ENCODE assay signal across 15 cellular contexts in the genomic region with DNA sequence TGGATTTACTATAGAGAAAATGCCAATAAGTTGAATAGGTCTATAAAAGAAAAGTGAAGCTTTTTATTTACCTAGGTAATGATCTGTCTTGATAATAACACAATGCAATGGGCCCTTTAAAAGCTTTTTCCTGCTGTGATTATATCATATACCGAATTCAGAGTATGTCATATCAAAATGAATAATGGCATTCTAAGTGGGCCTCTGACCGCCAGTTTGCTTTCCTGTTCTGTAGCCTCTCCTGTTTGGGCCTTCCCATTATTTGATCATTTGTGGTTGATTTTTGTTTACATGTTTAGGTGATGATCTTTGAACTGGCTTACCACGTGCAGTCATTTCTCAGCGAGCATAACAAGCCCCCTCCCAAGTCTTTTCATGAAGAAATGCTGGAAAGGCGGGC. TPM values are rescaled to one million over a fixed set of nuclear protein-coding genes. Genes with fewer than 3 reads are reported as not detected.
"Had no signal": no experiment of that assay in that cellular context is flagged by ENCODE, and none has a peak within 500 bp of the region (broad histone marks: within the 10 kb centered on the region; RNA-seq: fewer than 3 reads in every experiment).

No MANE protein-coding gene starts in this region.

- H3K4me3 Mint-ChIP-seq: activated CD8-positive, alpha-beta T cell treated with anti-CD3 and anti-CD28 coated beads, Interleukin-2, amount 10 ng/mL, durations not matched to agents 7 days and 5 days; activated naive CD4-positive, alpha-beta T cell treated with anti-CD3 and anti-CD28 coated beads, Interleukin-2, amount 50 U/mL, for 24 hours; activated T-helper 17 cell treated with anti-CD3 and anti-CD28 coated beads, Interleukin-2, amount 50 U/mL, for 72 hours; immature natural killer cell; stimulated activated naive CD8-positive, alpha-beta T cell treated with anti-CD3 and anti-CD28 coated beads, Interleukin-15, amount 100 ng/mL, for 72 hours had no signal

- DNase-seq: activated CD4-positive, alpha-beta T cell treated with anti-CD3 and anti-CD28 coated beads for 4 hours; activated CD8-positive, alpha-beta T cell treated with anti-CD3 and anti-CD28 coated beads, Interleukin-2, amount 10 ng/mL, durations not matched to agents 7 days and 5 days; amygdala; brain microvascular endothelial cell; foreskin fibroblast; immature natural killer cell; lower lobe of right lung; midbrain; retina; stimulated activated CD4-positive, alpha-beta T cell treated with anti-CD3 and anti-CD28 coated beads, Interleukin-4, amount 100 ng/mL, for 4 hours; stimulated activated naive CD8-positive, alpha-beta T cell treated with anti-CD3 and anti-CD28 coated beads, Interleukin-15, amount 100 ng/mL, for 72 hours; T1000 had no signal

- H3K27ac ChIP-seq: brain microvascular endothelial cell, lower lobe of right lung had no signal

- H3K27me3 Mint-ChIP-seq: activated naive CD4-positive, alpha-beta T cell treated with anti-CD3 and anti-CD28 coated beads, Interleukin-2, amount 50 U/mL, for 24 hours; activated T-helper 17 cell treated with anti-CD3 and anti-CD28 coated beads, Interleukin-2, amount 50 U/mL, for 72 hours; stimulated activated naive CD8-positive, alpha-beta T cell treated with anti-CD3 and anti-CD28 coated beads, Interleukin-15, amount 100 ng/mL, for 72 hours had no signal

- H3K4me3 ChIP-seq: lower lobe of right lung had no signal

- H3K4me1 Mint-ChIP-seq: activated naive CD4-positive, alpha-beta T cell treated with anti-CD3 and anti-CD28 coated beads, Interleukin-2, amount 50 U/mL, for 24 hours; activated T-helper 17 cell treated with anti-CD3 and anti-CD28 coated beads, Interleukin-2, amount 50 U/mL, for 72 hours; immature natural killer cell had no signal

- H3K27ac Mint-ChIP-seq: activated naive CD4-positive, alpha-beta T cell treated with anti-CD3 and anti-CD28 coated beads, Interleukin-2, amount 50 U/mL, for 24 hours; activated T-helper 17 cell treated with anti-CD3 and anti-CD28 coated beads, Interleukin-2, amount 50 U/mL, for 72 hours; immature natural killer cell; stimulated activated naive CD8-positive, alpha-beta T cell treated with anti-CD3 and anti-CD28 coated beads, Interleukin-15, amount 100 ng/mL, for 72 hours had no signal

- ATAC-seq: activated CD8-positive, alpha-beta T cell treated with anti-CD3 and anti-CD28 coated beads, Interleukin-2, amount 10 ng/mL, durations not matched to agents 7 days and 5 days; activated T-helper 17 cell treated with anti-CD3 and anti-CD28 coated beads, Interleukin-2, amount 50 U/mL, for 72 hours; esophagus mucosa; lower lobe of right lung; stimulated activated naive CD8-positive, alpha-beta T cell treated with anti-CD3 and anti-CD28 coated beads, Interleukin-15, amount 100 ng/mL, for 72 hours had no signal

- H3K9me3 Mint-ChIP-seq: activated naive CD4-positive, alpha-beta T cell treated with anti-CD3 and anti-CD28 coated beads, Interleukin-2, amount 50 U/mL, for 24 hours; activated T-helper 17 cell treated with anti-CD3 and anti-CD28 coated beads, Interleukin-2, amount 50 U/mL, for 72 hours; immature natural killer cell; stimulated activated naive CD8-positive, alpha-beta T cell treated with anti-CD3 and anti-CD28 coated beads, Interleukin-15, amount 100 ng/mL, for 72 hours had no signal

RNA-seq across cellular contexts. Expression of gene GPR176, which starts 28.8 kb away (rescaled TPM):
- total RNA-seq: activated CD8-positive, alpha-beta T cell treated with anti-CD3 and anti-CD28 coated beads, Interleukin-2, amount 10 ng/mL, durations not matched to agents 7 days and 5 days had no signal
